In the genomic region with DNA sequence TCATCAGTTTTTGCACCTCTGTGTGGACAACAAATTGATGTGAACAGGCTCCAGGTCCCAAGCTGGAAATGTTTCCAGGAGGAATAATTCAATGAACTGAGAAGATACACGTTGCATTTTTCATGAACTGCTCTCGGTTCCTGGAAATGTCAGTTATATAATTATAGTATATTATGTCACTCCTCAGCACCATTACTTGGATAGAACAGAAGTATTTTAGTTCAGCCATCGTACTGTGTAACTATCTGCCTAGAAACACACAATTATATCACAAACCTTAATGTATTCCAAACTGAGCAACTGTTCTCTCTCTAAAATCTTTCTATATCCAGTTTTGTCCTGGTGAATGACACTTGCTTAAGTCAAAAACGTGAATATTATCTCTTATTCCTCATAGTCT, we compare ENCODE assay signal across 23 cellular contexts.
DNase-seq lines count a peak whose midpoint lies in the region; ATAC-seq and TF ChIP-seq lines count a peak whose summit lies in the region.
"Had no signal": no experiment of that assay in that cellular context is flagged by ENCODE, and none has a peak within 500 bp of the region (broad histone marks: within the 10 kb centered on the region; RNA-seq: fewer than 3 reads in every experiment).

No MANE protein-coding gene starts in this region.

- POLR2A ChIA-PET in HEK293T (lab: Yijun Ruan, JAX), result no interaction called here

- no peak overlapping the region for H2AFZ ChIP-seq in neural cell (ENCODE audit: low read depth, low read length)

- H3K79me2 ChIP-seq in neural cell (replicated peaks; ENCODE audit: insufficient read depth, low read length), result no peaks in the 10 kb centered on the region

- peak overlapping the region; percentile 46 for H3K4me2 ChIP-seq in neural cell (ENCODE audit: low read length)
- H3K4me2 ChIP-seq: A549; BLaER1 treated with 17β-estradiol and CSF1 and Interleukin-3, amounts not matched to agents 10 nM and 100 nM had no signal

- TF ChIP-seq CTCF in neural cell (IDR thresholded peaks at IDR 0.05; ENCODE audit: poor library complexity, severe bottlenecking), result no peak

- no peaks in the 10 kb centered on the region for H3F3A ChIP-seq in neural cell (ENCODE audit: insufficient read depth, low read length, poor library complexity, severe bottlenecking)

- peak; percentile 53 for ATAC-seq in left ventricle myocardium superior
- ATAC-seq in right cardiac atrium, result no peak
- ATAC-seq: A549, GM12878 had no signal

- peak; percentile 83 for TF ChIP-seq EP300 in neural cell (conservative IDR thresholded peaks at IDR 0.05; ENCODE audit: poor library complexity, severe bottlenecking)

- no peaks in the 10 kb centered on the region for H3K9me2 ChIP-seq in neural cell (ENCODE audit: insufficient read depth, low read length)

- CTCF ChIA-PET in HEK293T (lab: Yijun Ruan, JAX), result interaction anchor here (1.2 kb wide), 1 partner anchor 689 kb away, joined by 3 read pairs; no protein-coding TSS in a partner anchor

- H4K20me1 ChIP-seq in neural cell (ENCODE audit: insufficient read depth), result no peaks in the 10 kb centered on the region
- H4K20me1 ChIP-seq: BLaER1 treated with 17β-estradiol and CSF1 and Interleukin-3, amounts not matched to agents 10 nM and 100 nM had no signal

- H3K27ac ChIP-seq in right cardiac atrium (ENCODE audit: low read length) (no peak overlapping the region), neural cell (ENCODE audit: low read length) (peak overlapping the region; percentile 72)
- H3K27ac ChIP-seq: 22Rv1; A549; BLaER1 treated with 17β-estradiol and CSF1 and Interleukin-3, amounts not matched to agents 10 nM and 100 nM; C4-2B had no signal

- no peaks in the 10 kb centered on the region for H3K36me3 ChIP-seq in neural cell (ENCODE audit: insufficient read depth, low read length)
- H3K36me3 ChIP-seq: BLaER1 treated with 17β-estradiol and CSF1 and Interleukin-3, amounts not matched to agents 10 nM and 100 nM had no signal

- DNase-seq in left ventricle myocardium superior, result no peak
- no peak for DNase-seq in right cardiac atrium
- DNase-seq in superior temporal gyrus (ENCODE audit: extremely low spot score), result peak; percentile 44
- no peak for DNase-seq in CD1c-positive myeloid dendritic cell (ENCODE audit: extremely low spot score)
- DNase-seq in HEK293T (ENCODE audit: extremely low spot score), result no peak
- DNase-seq: AML-193; CD4-positive, alpha-beta memory T cell; CD4-positive, CD25-positive, alpha-beta regulatory T cell; CD8-positive, alpha-beta memory T cell; COR-L47; DMS 273 treated with DMSO at 0.1 percent for 48 hours; DMS153; DMS53; DMS79; DND-41; EL; GDM1 had no signal

- H3K9ac ChIP-seq in neural cell (ENCODE audit: low read length), result no peak overlapping the region
- H3K9ac ChIP-seq: BLaER1 treated with 17β-estradiol and CSF1 and Interleukin-3, amounts not matched to agents 10 nM and 100 nM had no signal

- H3K4me3 ChIP-seq in right cardiac atrium (ENCODE audit: low read length), result no peak overlapping the region
- H3K4me3 ChIP-seq in neural cell (ENCODE audit: low read length), result peak overlapping the region; percentile 45
- H3K4me3 ChIP-seq: A549; BLaER1 treated with 17β-estradiol and CSF1 and Interleukin-3, amounts not matched to agents 10 nM and 100 nM; GM12878 had no signal

- 19% methylated on average over 4 of the region's 4 CpGs for WGBS in right cardiac atrium

- H3K27me3 ChIP-seq in right cardiac atrium (ENCODE audit: control insufficient read depth, insufficient read depth) (no peaks in the 10 kb centered on the region), neural cell (ENCODE audit: insufficient read depth, low read depth, low read length) (no peaks in the 10 kb centered on the region)
- H3K27me3 ChIP-seq: BLaER1 treated with 17β-estradiol and CSF1 and Interleukin-3, amounts not matched to agents 10 nM and 100 nM had no signal

- TF ChIP-seq RAD21 in neural cell (conservative IDR thresholded peaks at IDR 0.05), result no peak

- intact Hi-C loops in left ventricle myocardium superior (cut with micrococcal nuclease), result no loop called here
- intact Hi-C loops in right cardiac atrium (cut with DNase I), result no loop called here

- H3K4me1 ChIP-seq in right cardiac atrium (ENCODE audit: control insufficient read depth, insufficient read depth, low read length), result no peaks in the 10 kb centered on the region
- H3K4me1 ChIP-seq: A549; BLaER1 treated with 17β-estradiol and CSF1 and Interleukin-3, amounts not matched to agents 10 nM and 100 nM had no signal

- H3K9me3 ChIP-seq in right cardiac atrium (ENCODE audit: control insufficient read depth, low read length) (no peaks in the 10 kb centered on the region), neural cell (ENCODE audit: low read length) (no peaks in the 10 kb centered on the region)
- H3K9me3 ChIP-seq: A549; BLaER1 treated with 17β-estradiol and CSF1 and Interleukin-3, amounts not matched to agents 10 nM and 100 nM had no signal

TF ChIP-seq in neural cell, 6 proteins besides CTCF, POLR2A, EP300 and RAD21:
- TF ChIP-seq POLR2AphosphoS5 (IDR thresholded peaks at IDR 0.05) (peak; percentile 61), TAF1 (IDR thresholded peaks at IDR 0.05; ENCODE audit: low read depth) (no peak)
- TF ChIP-seq, protein P1, sequence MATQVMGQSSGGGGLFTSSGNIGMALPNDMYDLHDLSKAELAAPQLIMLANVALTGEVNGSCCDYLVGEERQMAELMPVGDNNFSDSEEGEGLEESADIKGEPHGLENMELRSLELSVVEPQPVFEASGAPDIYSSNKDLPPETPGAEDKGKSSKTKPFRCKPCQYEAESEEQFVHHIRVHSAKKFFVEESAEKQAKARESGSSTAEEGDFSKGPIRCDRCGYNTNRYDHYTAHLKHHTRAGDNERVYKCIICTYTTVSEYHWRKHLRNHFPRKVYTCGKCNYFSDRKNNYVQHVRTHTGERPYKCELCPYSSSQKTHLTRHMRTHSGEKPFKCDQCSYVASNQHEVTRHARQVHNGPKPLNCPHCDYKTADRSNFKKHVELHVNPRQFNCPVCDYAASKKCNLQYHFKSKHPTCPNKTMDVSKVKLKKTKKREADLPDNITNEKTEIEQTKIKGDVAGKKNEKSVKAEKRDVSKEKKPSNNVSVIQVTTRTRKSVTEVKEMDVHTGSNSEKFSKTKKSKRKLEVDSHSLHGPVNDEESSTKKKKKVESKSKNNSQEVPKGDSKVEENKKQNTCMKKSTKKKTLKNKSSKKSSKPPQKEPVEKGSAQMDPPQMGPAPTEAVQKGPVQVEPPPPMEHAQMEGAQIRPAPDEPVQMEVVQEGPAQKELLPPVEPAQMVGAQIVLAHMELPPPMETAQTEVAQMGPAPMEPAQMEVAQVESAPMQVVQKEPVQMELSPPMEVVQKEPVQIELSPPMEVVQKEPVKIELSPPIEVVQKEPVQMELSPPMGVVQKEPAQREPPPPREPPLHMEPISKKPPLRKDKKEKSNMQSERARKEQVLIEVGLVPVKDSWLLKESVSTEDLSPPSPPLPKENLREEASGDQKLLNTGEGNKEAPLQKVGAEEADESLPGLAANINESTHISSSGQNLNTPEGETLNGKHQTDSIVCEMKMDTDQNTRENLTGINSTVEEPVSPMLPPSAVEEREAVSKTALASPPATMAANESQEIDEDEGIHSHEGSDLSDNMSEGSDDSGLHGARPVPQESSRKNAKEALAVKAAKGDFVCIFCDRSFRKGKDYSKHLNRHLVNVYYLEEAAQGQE (IDR thresholded peaks at IDR 0.05; ENCODE audit: borderline replicate concordance), result peak; percentile 87

TF ChIP-seq in HEK293T, 16 proteins besides CTCF, POLR2A, EP300 and RAD21:
- no peak for TF ChIP-seq SUZ12 (IDR thresholded peaks at IDR 0.05)
- no peak for TF ChIP-seq NFRKB (IDR thresholded peaks at IDR 0.05)
- TF ChIP-seq LEF1 (IDR thresholded peaks at IDR 0.05; ENCODE audit: borderline replicate concordance), result no peak
- no peak for TF ChIP-seq FOXK2 (IDR thresholded peaks at IDR 0.05)
- TF ChIP-seq HDGF (IDR thresholded peaks at IDR 0.05; ENCODE audit: borderline replicate concordance), result no peak
- TF ChIP-seq, protein P2, sequence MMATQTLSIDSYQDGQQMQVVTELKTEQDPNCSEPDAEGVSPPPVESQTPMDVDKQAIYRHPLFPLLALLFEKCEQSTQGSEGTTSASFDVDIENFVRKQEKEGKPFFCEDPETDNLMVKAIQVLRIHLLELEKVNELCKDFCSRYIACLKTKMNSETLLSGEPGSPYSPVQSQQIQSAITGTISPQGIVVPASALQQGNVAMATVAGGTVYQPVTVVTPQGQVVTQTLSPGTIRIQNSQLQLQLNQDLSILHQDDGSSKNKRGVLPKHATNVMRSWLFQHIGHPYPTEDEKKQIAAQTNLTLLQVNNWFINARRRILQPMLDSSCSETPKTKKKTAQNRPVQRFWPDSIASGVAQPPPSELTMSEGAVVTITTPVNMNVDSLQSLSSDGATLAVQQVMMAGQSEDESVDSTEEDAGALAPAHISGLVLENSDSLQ (IDR thresholded peaks at IDR 0.05), result no peak
- no peak for TF ChIP-seq ZNF384 (IDR thresholded peaks at IDR 0.05)
- no peak for TF ChIP-seq ELF4 (IDR thresholded peaks at IDR 0.05)
- TF ChIP-seq BHLHE40 (IDR thresholded peaks at IDR 0.05; ENCODE audit: borderline replicate concordance), result no peak
- no peak for TF ChIP-seq CTBP1 (IDR thresholded peaks at IDR 0.05; ENCODE audit: borderline replicate concordance)
- TF ChIP-seq ARNT (IDR thresholded peaks at IDR 0.05), result no peak
- no peak for TF ChIP-seq TARDBP (IDR thresholded peaks at IDR 0.05)
- TF ChIP-seq FOXA1 (IDR thresholded peaks at IDR 0.05), result no peak
- TF ChIP-seq FOXM1 (IDR thresholded peaks at IDR 0.05; ENCODE audit: borderline replicate concordance), result no peak
- no peak for TF ChIP-seq SP1 (IDR thresholded peaks at IDR 0.05)
